Comparison of ENCODE assay signal across 8 cellular contexts in genomic region chr14:105708251-105709134, GRCh38.
DNase-seq lines count a peak whose midpoint lies in the region; ATAC-seq, FAIRE-seq and TF ChIP-seq lines count a peak whose summit lies in the region.
"Not testable (repeated sequence)": the region's sequence is repeated elsewhere in the genome, so short reads cannot be mapped to it uniquely, and the experiment has no call there.

No MANE protein-coding gene starts in this region.

- H3K4me1 ChIP-seq in RWPE2 (ENCODE audit: insufficient read depth, poor library complexity, severe bottlenecking); HepG2 (ENCODE audit: insufficient read depth, low read length); osteoblast (ENCODE audit: insufficient read depth, low read length): not testable (repeated sequence)

- CTCF ChIA-PET in HepG2 (lab: Yijun Ruan, JAX; ENCODE audit: low intra/inter-chr PET ratio, low total read pairs): not testable (repeated sequence)

- peak; percentile 20 for FAIRE-seq in HTR-8/SVneo (lab: Jason Lieb, UNC)
- not testable (repeated sequence) for FAIRE-seq in HepG2 (lab: Jason Lieb, UNC)

- not testable (repeated sequence) for TF ChIP-seq EP300 in HepG2 (IDR thresholded peaks at IDR 0.05; ENCODE audit: low read depth in 2 of 2, low read length in 2 of 2); HepG2 (CRISPR knock-in tag; IDR thresholded peaks at IDR 0.05; ENCODE audit: borderline replicate concordance)

- not testable (repeated sequence) for TF ChIP-seq RAD21 in HepG2 (CRISPR knock-in tag; IDR thresholded peaks at IDR 0.05)

- H4K20me1 ChIP-seq in HepG2 (ENCODE audit: insufficient read depth, low read length); osteoblast (ENCODE audit: insufficient read depth, low read length): not testable (repeated sequence)

- H2AFZ ChIP-seq in HepG2 (ENCODE audit: low read length); osteoblast (ENCODE audit: low read length): not testable (repeated sequence)

- not testable (repeated sequence) for H3K27me3 Mint-ChIP-seq in stimulated activated naive CD8-positive, alpha-beta T cell treated with anti-CD3 and anti-CD28 coated beads, Interleukin-15, amount 100 ng/mL, for 72 hours

- intact Hi-C loops in HepG2 (cut with micrococcal nuclease; ENCODE audit: unreplicated experiment): not testable (repeated sequence)

- BruUV-seq in HepG2 (replicated peaks; lab: Mats Ljungman, UMichigan): not testable (repeated sequence)

- not testable (repeated sequence) for H3K79me2 ChIP-seq in HepG2 (ENCODE audit: insufficient read depth, low read length); osteoblast (ENCODE audit: insufficient read depth, low read length)

- no CpG with 5 or more reads among the region's 24 CpGs for WGBS in HepG2 (ENCODE audit: low lambda C conversion rate)

- not testable (repeated sequence) for H3K9ac ChIP-seq in HepG2 (ENCODE audit: insufficient read depth, low read depth, low read length)

- not testable (repeated sequence) for H3K4me3 Mint-ChIP-seq in stimulated activated naive CD8-positive, alpha-beta T cell treated with anti-CD3 and anti-CD28 coated beads, Interleukin-15, amount 100 ng/mL, for 72 hours

- ATAC-seq in RWPE2 (ENCODE audit: low read depth): not testable (repeated sequence)
- ATAC-seq in HepG2: peak; percentile 25
- ATAC-seq in stimulated activated naive CD8-positive, alpha-beta T cell treated with anti-CD3 and anti-CD28 coated beads, Interleukin-15, amount 100 ng/mL, for 72 hours: peak; percentile 11

- not testable (repeated sequence) for H3K4me2 ChIP-seq in HepG2 (ENCODE audit: low read depth, low read length); osteoblast (ENCODE audit: insufficient read depth, low read length)

- not testable (repeated sequence) for H3K27ac ChIP-seq in RWPE2 (ENCODE audit: poor library complexity, severe bottlenecking); coronary artery; HepG2 (ENCODE audit: extremely low read length, insufficient read depth, low read length); osteoblast (ENCODE audit: low read depth, low read length)

- H3K9me3 ChIP-seq in RWPE2 (ENCODE audit: severe bottlenecking); HepG2 (ENCODE audit: low read length); osteoblast (ENCODE audit: low read depth, low read length): not testable (repeated sequence)

- H3K4me3 ChIP-seq in GM06990 (replicated peaks; ENCODE audit: low read depth, low read length); RWPE2 (ENCODE audit: severe bottlenecking); coronary artery; HepG2 (replicated peaks in 1 of 3; ENCODE audit: insufficient read depth in 1 of 3, low read depth in 2 of 3, low read length in 3 of 3); osteoblast (ENCODE audit: insufficient read depth, low read length): not testable (repeated sequence)

- not testable (repeated sequence) for TF ChIP-seq CTCF in GM06990 (IDR thresholded peaks at IDR 0.05; ENCODE audit: insufficient read depth, low read length, poor library complexity, severe bottlenecking); RWPE2 (IDR thresholded peaks at IDR 0.05; ENCODE audit: poor library complexity, severe bottlenecking); coronary artery (IDR thresholded peaks at IDR 0.05); HepG2 (CRISPR knock-in tag; IDR thresholded peaks at IDR 0.05); osteoblast (IDR thresholded peaks at IDR 0.05; ENCODE audit: extremely low read depth, low read depth, low read length)

- not testable (repeated sequence) for H3K4me1 Mint-ChIP-seq in stimulated activated naive CD8-positive, alpha-beta T cell treated with anti-CD3 and anti-CD28 coated beads, Interleukin-15, amount 100 ng/mL, for 72 hours

- DNase-seq in GM06990 (ENCODE audit: extremely low read depth, insufficient read length) (peak; percentile 54), RWPE2 (ENCODE audit: low spot score) (peak; percentile 76), coronary artery (ENCODE audit: low spot score) (peak; percentile 53), osteoblast (ENCODE audit: insufficient read length, low spot score, missing footprints) (peak; percentile 49)
- not testable (repeated sequence) for DNase-seq in HTR-8/SVneo (ENCODE audit: insufficient read length, low spot score); HepG2 (ENCODE audit: low spot score)
- peak; percentile 37 for DNase-seq in activated CD8-positive, alpha-beta memory T cell treated with anti-CD3 and anti-CD28 coated beads, Interleukin-2, amount 50 U/mL, for 48 hours
- peak in 1 of 2 donors; percentile 11 for DNase-seq in stimulated activated naive CD8-positive, alpha-beta T cell treated with anti-CD3 and anti-CD28 coated beads, Interleukin-15, amount 100 ng/mL, for 72 hours

- not testable (repeated sequence) for H3K27ac Mint-ChIP-seq in stimulated activated naive CD8-positive, alpha-beta T cell treated with anti-CD3 and anti-CD28 coated beads, Interleukin-15, amount 100 ng/mL, for 72 hours

- TF ChIP-seq POLR2A in HepG2 (IDR thresholded peaks at IDR 0.05; ENCODE audit: insufficient read depth in 1 of 2, low read depth in 2 of 2, low read length in 2 of 2): not testable (repeated sequence)

- not testable (repeated sequence) for H3K27me3 ChIP-seq in GM06990 (replicated peaks; ENCODE audit: control insufficient read depth, insufficient read depth, low read length); RWPE2 (ENCODE audit: insufficient read depth, poor library complexity, severe bottlenecking); HepG2 (ENCODE audit: control insufficient read depth in 1 of 2, insufficient read depth in 2 of 2, low read length in 2 of 2); osteoblast (ENCODE audit: insufficient read depth, low read length)

- in situ Hi-C loops in HepG2 (cut with HindIII; ENCODE audit: extremely low pct_ligation_motif_present, low pct_unique_long_range_greater_than_20kb): not testable (repeated sequence)

- H3K9me3 Mint-ChIP-seq in stimulated activated naive CD8-positive, alpha-beta T cell treated with anti-CD3 and anti-CD28 coated beads, Interleukin-15, amount 100 ng/mL, for 72 hours: not testable (repeated sequence)

- not testable (repeated sequence) for H3K36me3 ChIP-seq in GM06990 (ENCODE audit: control insufficient read depth, insufficient read depth, low read length); RWPE2 (ENCODE audit: low read depth); HepG2 (replicated peaks in 1 of 2; ENCODE audit: control insufficient read depth in 1 of 2, insufficient read depth in 2 of 2, low read length in 2 of 2); osteoblast (ENCODE audit: insufficient read depth, low read length)

- POLR2A ChIA-PET in HepG2 (lab: Yijun Ruan, JAX): not testable (repeated sequence)

TF ChIP-seq in HepG2, 621 proteins besides CTCF, POLR2A, EP300 and RAD21:
- peak; percentile 60 for TF ChIP-seq ZNF768 (CRISPR knock-in tag; IDR thresholded peaks at IDR 0.05)
